In the genomic region with DNA sequence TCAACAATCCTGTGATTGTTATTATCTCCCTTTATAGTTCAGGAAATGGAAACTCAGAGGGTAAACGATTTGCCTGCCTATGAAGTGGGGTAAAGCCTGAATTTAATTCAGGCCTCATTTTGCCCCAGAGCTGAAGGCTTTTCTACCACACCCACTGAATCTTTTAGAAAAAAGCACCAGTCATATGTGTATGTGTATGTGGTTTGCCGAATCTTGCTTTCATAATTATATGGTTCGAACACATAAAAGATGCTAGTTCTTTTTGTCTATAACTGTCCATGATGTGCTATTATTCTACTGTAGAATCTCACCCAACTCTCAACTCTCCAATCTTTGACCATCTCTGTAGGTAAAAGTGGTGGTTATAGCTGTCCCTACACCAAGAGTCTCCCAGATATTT, we compare ENCODE assay signal across 1 cellular context.
TF ChIP-seq lines count a peak whose summit lies in the region.

No MANE protein-coding gene starts in this region.

TF ChIP-seq in HepG2, 621 proteins besides CTCF, POLR2A, EP300 and RAD21 (continued from another document):
- TF ChIP-seq, protein P1, sequence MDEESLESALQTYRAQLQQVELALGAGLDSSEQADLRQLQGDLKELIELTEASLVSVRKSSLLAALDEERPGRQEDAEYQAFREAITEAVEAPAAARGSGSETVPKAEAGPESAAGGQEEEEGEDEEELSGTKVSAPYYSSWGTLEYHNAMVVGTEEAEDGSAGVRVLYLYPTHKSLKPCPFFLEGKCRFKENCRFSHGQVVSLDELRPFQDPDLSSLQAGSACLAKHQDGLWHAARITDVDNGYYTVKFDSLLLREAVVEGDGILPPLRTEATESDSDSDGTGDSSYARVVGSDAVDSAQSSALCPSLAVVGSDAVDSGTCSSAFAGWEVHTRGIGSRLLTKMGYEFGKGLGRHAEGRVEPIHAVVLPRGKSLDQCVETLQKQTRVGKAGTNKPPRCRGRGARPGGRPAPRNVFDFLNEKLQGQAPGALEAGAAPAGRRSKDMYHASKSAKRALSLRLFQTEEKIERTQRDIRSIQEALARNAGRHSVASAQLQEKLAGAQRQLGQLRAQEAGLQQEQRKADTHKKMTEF (CRISPR knock-in tag; IDR thresholded peaks at IDR 0.05) = no peak
- TF ChIP-seq RNF2 (conservative IDR thresholded peaks at IDR 0.05; ENCODE audit: low read depth) (no peak), YEATS2 (CRISPR knock-in tag; IDR thresholded peaks at IDR 0.05; ENCODE audit: borderline replicate concordance) (no peak), REL (CRISPR knock-in tag; conservative IDR thresholded peaks at IDR 0.05) (no peak), ZNF572 (CRISPR knock-in tag; IDR thresholded peaks at IDR 0.05) (no peak), MBNL3 (CRISPR knock-in tag; conservative IDR thresholded peaks at IDR 0.05) (no peak), SATB2 (CRISPR knock-in tag; IDR thresholded peaks at IDR 0.05) (no peak), SOX6 (IDR thresholded peaks at IDR 0.05) (no peak), SOX6 (CRISPR knock-in tag; IDR thresholded peaks at IDR 0.05) (no peak), TCF7 (IDR thresholded peaks at IDR 0.05; ENCODE audit: low read depth) (no peak)
- TF ChIP-seq, protein P2, sequence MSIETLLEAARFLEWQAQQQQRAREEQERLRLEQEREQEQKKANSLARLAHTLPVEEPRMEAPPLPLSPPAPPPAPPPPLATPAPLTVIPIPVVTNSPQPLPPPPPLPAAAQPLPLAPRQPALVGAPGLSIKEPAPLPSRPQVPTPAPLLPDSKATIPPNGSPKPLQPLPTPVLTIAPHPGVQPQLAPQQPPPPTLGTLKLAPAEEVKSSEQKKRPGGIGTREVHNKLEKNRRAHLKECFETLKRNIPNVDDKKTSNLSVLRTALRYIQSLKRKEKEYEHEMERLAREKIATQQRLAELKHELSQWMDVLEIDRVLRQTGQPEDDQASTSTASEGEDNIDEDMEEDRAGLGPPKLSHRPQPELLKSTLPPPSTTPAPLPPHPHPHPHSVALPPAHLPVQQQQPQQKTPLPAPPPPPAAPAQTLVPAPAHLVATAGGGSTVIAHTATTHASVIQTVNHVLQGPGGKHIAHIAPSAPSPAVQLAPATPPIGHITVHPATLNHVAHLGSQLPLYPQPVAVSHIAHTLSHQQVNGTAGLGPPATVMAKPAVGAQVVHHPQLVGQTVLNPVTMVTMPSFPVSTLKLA (IDR thresholded peaks at IDR 0.05) = no peak
